16 cellular contexts compared by ENCODE assay signal in genomic region chr20:34532320-34532719, GRCh38.
"Had no signal": no experiment of that assay in that cellular context is flagged by ENCODE, and none has a peak within 500 bp of the region (broad histone marks: within the 10 kb centered on the region; RNA-seq: fewer than 3 reads in every experiment).

No MANE protein-coding gene starts in this region.

- H3K27ac ChIP-seq: adrenal gland, coronary artery, esophagus squamous epithelium, skin epidermis, thoracic aorta had no signal

- H3K36me3 Mint-ChIP-seq: natural killer cell had no signal

- ATAC-seq: activated T-helper 17 cell treated with anti-CD3 and anti-CD28 coated beads, Interleukin-2, amount 50 U/mL, for 72 hours; natural killer cell; stimulated activated naive CD8-positive, alpha-beta T cell treated with anti-CD3 and anti-CD28 coated beads, Interleukin-15, Interleukin-2, amounts not matched to agents 100 U/mL and 50 U/mL, for 24 hours had no signal

- DNase-seq: activated CD4-positive, CD25-positive, alpha-beta regulatory T cell treated with anti-CD3 and anti-CD28 coated beads, Interleukin-2, amount 50 U/mL, for 72 hours; activated naive CD4-positive, alpha-beta T cell treated with anti-CD3 and anti-CD28 coated beads, Interleukin-2, amount 50 U/mL, for 16 hours; central memory CD4-positive, alpha-beta T cell; effector CD8-positive, alpha-beta T cell; esophagus squamous epithelium; mesenchymal stem cell; natural killer cell; nucleus accumbens; posterior cingulate gyrus; stimulated activated CD4-positive, alpha-beta T cell treated with anti-CD3 and anti-CD28 coated beads, Interleukin-4, amount 100 ng/mL, for 24 hours; stimulated activated naive CD8-positive, alpha-beta T cell treated with anti-CD3 and anti-CD28 coated beads, Interleukin-15, Interleukin-2, amounts not matched to agents 100 U/mL and 50 U/mL, for 24 hours had no signal

- H3K4me3 ChIP-seq: adrenal gland, coronary artery, esophagus squamous epithelium, skin epidermis, thoracic aorta had no signal

- H3K27me3 ChIP-seq: adrenal gland, esophagus squamous epithelium had no signal

- H3K9me3 Mint-ChIP-seq: activated T-helper 17 cell treated with anti-CD3 and anti-CD28 coated beads, Interleukin-2, amount 50 U/mL, for 72 hours; natural killer cell had no signal

- H3K9me3 ChIP-seq: adrenal gland, esophagus squamous epithelium, thoracic aorta had no signal
